Comparison of ENCODE assay signal across 16 cellular contexts in genomic region chr18:59916746-59917145, GRCh38.
DNase-seq lines count a peak whose midpoint lies in the region; ATAC-seq and FAIRE-seq lines count a peak whose summit lies in the region.
"Had no signal": no experiment of that assay in that cellular context is flagged by ENCODE, and none has a peak within 500 bp of the region (broad histone marks: within the 10 kb centered on the region; RNA-seq: fewer than 3 reads in every experiment).

No MANE protein-coding gene starts in this region.

- peaks cover 0 to 2% of the 10 kb centered on the region in 2 donors for H3K36me3 Mint-ChIP-seq in stimulated activated naive B cell treated with anti-CD40 and anti-IgM and Interleukin-4, amounts not matched to agents 10 μg/mL and 1 μg/mL and 100 μg/mL, for 72 hours
- H3K36me3 Mint-ChIP-seq: CD4-positive, CD25-positive, alpha-beta regulatory T cell; T-cell had no signal

- H3K4me1 Mint-ChIP-seq in stimulated activated naive B cell treated with anti-CD40 and anti-IgM and Interleukin-4, amounts not matched to agents 10 μg/mL and 1 μg/mL and 100 μg/mL, for 72 hours, result peaks cover 25 to 47% of the 10 kb centered on the region in 2 donors

- peaks cover 0 to 1% of the 10 kb centered on the region in 2 donors for H3K9me3 Mint-ChIP-seq in stimulated activated naive B cell treated with anti-CD40 and anti-IgM and Interleukin-4, amounts not matched to agents 10 μg/mL and 1 μg/mL and 100 μg/mL, for 72 hours
- H3K9me3 Mint-ChIP-seq: T-cell had no signal

- FAIRE-seq in RCC 7860 (lab: Jason Lieb, UNC), result peak; percentile 25
- FAIRE-seq: K562 had no signal

- no peaks in the 10 kb centered on the region for H3K27me3 Mint-ChIP-seq in stimulated activated naive B cell treated with anti-CD40 and anti-IgM and Interleukin-4, amounts not matched to agents 10 μg/mL and 1 μg/mL and 100 μg/mL, for 72 hours
- H3K27me3 Mint-ChIP-seq: CD4-positive, CD25-positive, alpha-beta regulatory T cell had no signal

- peak overlapping the region; percentile 87 for H3K27ac Mint-ChIP-seq in stimulated activated naive B cell treated with anti-CD40 and anti-IgM and Interleukin-4, amounts not matched to agents 10 μg/mL and 1 μg/mL and 100 μg/mL, for 72 hours
- H3K27ac Mint-ChIP-seq: T-cell had no signal

- no peak for ATAC-seq in stimulated activated naive B cell treated with anti-CD40 and anti-IgM and Interleukin-4, amounts not matched to agents 10 μg/mL and 1 μg/mL and 100 μg/mL, for 72 hours (replicated peaks)
- no peak for ATAC-seq in HG03378 (IDR thresholded peaks at IDR 0.05; ENCODE audit: unreplicated experiment)
- ATAC-seq: T-cell had no signal

- H3K4me3 Mint-ChIP-seq in stimulated activated naive B cell treated with anti-CD40 and anti-IgM and Interleukin-4, amounts not matched to agents 10 μg/mL and 1 μg/mL and 100 μg/mL, for 72 hours, result no peak overlapping the region
- H3K4me3 Mint-ChIP-seq: CD4-positive, CD25-positive, alpha-beta regulatory T cell; T-cell had no signal

- DNase-seq in DMS53 (lab: John Stamatoyannopoulos, UW) (peak; percentile 83), HK-2 (ENCODE audit: unreplicated experiment) (peak; percentile 17), RCC 7860 (ENCODE audit: low spot score) (peak; percentile 48), NCI-H187 treated with DMSO at 0.1 percent for 48 hours (lab: John Stamatoyannopoulos, UW) (no peak), NAMALWA (ENCODE audit: low spot score) (no peak)
- no peak for DNase-seq in stimulated activated naive B cell treated with anti-CD40 and anti-IgM and Interleukin-4, amounts not matched to agents 10 μg/mL and 1 μg/mL and 100 μg/mL, for 72 hours
- DNase-seq: CD4-positive, CD25-positive, alpha-beta regulatory T cell; COR-L47; DMS79; NCI-H1694 treated with DMSO at 0.1 percent for 48 hours; NCI-H2107; NCI-H510A treated with DMSO at 0.1 percent for 48 hours; SK-N-SH; T-cell had no signal

Comparison
In these comparisons a context has a peak if more than half of its experiments do, and no peak if none do; other contexts are left out.
1. DNase-seq: peak in DMS53 (single experiment), HK-2 (single experiment) and RCC 7860 (single experiment); none in stimulated activated naive B cell treated with anti-CD40 and anti-IgM and Interleukin-4, amounts not matched to agents 10 μg/mL and 1 μg/mL and 100 μg/mL, for 72 hours (single experiment), NCI-H187 treated with DMSO at 0.1 percent for 48 hours (single experiment) and NAMALWA (single experiment).